Comparison of ENCODE assay signal across 34 cellular contexts in the genomic region with DNA sequence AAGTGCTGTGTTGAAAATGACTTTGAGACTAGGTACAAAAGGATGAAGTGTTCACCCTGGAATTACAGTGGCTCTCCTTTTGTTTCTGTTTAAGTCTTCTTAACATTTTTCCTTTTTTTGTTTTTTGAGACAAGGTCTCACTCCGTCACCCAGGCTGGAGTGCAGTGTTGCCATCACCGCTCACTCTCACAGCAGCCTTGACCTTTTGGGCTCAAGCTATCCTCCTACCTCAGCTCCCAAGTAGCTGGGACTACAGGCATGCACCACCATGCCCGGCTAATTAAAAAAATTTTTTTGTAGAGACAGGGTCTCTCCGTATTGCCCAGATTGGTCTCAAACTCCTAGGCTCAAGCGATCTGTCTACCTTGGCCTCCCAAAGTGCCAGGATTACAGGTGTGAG.
"Had no signal": no experiment of that assay in that cellular context is flagged by ENCODE, and none has a peak within 500 bp of the region (broad histone marks: within the 10 kb centered on the region; RNA-seq: fewer than 3 reads in every experiment).

No MANE protein-coding gene starts in this region.

- H3K4me2 ChIP-seq: KMS-11 had no signal

- H3K9me3 ChIP-seq: MG63 had no signal

- DNase-seq: Karpas-422, Kasumi-1, MG63, MM.1S, MV-4-11, NCI-H1048, NCI-H1092, NCI-H1092 treated with DMSO at 0.1 percent for 48 hours, NCI-H1105, NCI-H1105 treated with DMSO at 0.1 percent for 48 hours, NCI-H1417, NCI-H1417 treated with DMSO at 0.1 percent for 48 hours, NCI-H1436, NCI-H1436 treated with DMSO at 0.1 percent for 48 hours, NCI-H146, NCI-H1694, NCI-H1694 treated with DMSO at 0.1 percent for 48 hours, NCI-H187, NCI-H187 treated with DMSO at 0.1 percent for 48 hours, NCI-H1930, NCI-H2029, NCI-H2029 treated with DMSO at 0.1 percent for 48 hours, NCI-H2081, NCI-H2081 treated with DMSO at 0.1 percent for 48 hours, NCI-H2107, NCI-H2171, NCI-H2171 treated with DMSO at 0.1 percent for 48 hours, NCI-H2227 treated with DMSO at 0.1 percent for 48 hours, NCI-H226, NCI-H345, NCI-H446, NCI-H446 treated with DMSO at 0.1 percent for 48 hours, NCI-H510A had no signal

- H3K27me3 ChIP-seq: MG63 had no signal

- H3K27ac ChIP-seq: KMS-11 had no signal

- H3K4me3 ChIP-seq: MG63 had no signal

- H3K9ac ChIP-seq: KMS-11 had no signal
